Comparison of ENCODE assay signal across 19 cellular contexts in genomic region chr16:50862818-50863672, GRCh38.
DNase-seq lines count a peak whose midpoint lies in the region; ATAC-seq and TF ChIP-seq lines count a peak whose summit lies in the region.
"Had no signal": no experiment of that assay in that cellular context is flagged by ENCODE, and none has a peak within 500 bp of the region (broad histone marks: within the 10 kb centered on the region; RNA-seq: fewer than 3 reads in every experiment).

No MANE protein-coding gene starts in this region.

- H3K4me3 ChIP-seq in H7 (ENCODE audit: insufficient read depth, low read depth, low read length) = no peak overlapping the region
- H3K4me3 ChIP-seq: gastrocnemius medialis, thyroid gland had no signal

- H3K27me3 ChIP-seq in H7 (ENCODE audit: control insufficient read depth, insufficient read depth, low read length) = no peaks in the 10 kb centered on the region
- no peaks in the 10 kb centered on the region for H3K27me3 ChIP-seq in CD4-positive, alpha-beta T cell (ENCODE audit: control insufficient read depth, insufficient read depth, low read length)
- H3K27me3 ChIP-seq: gastrocnemius medialis, thyroid gland had no signal

- peaks cover 10% of the 10 kb centered on the region; the same call in 1 of the 2 replicates for H3K9me3 Mint-ChIP-seq in WTC11
- H3K9me3 Mint-ChIP-seq in CD4-positive, alpha-beta T cell = no peaks in the 10 kb centered on the region
- H3K9me3 Mint-ChIP-seq in activated CD4-positive, alpha-beta T cell treated with anti-CD3 and anti-CD28 coated beads, Interleukin-2, amount 10 ng/mL, durations not matched to agents 7 days and 5 days = no peaks in the 10 kb centered on the region
- H3K9me3 Mint-ChIP-seq: activated CD8-positive, alpha-beta T cell treated with anti-CD3 and anti-CD28 coated beads for 36 hours; activated T-helper 17 cell treated with anti-CD3 and anti-CD28 coated beads, Interleukin-2, amount 50 U/mL, for 72 hours; HFFc6; memory B cell had no signal

- POLR2A ChIA-PET in WTC11 (lab: Charles Lee) = interaction anchor here (0.5 kb wide), 1 partner anchor 9 kb away, joined by 3 read pairs; no protein-coding TSS in a partner anchor
- POLR2A ChIA-PET in CD4-positive, alpha-beta T cell (lab: Charles Lee) = no interaction called here
- POLR2A ChIA-PET in activated CD4-positive, alpha-beta T cell treated with anti-CD3 and anti-CD28 coated beads, Interleukin-2, amount 10 ng/mL, durations not matched to agents 7 days and 5 days (lab: Charles Lee) = no interaction called here

- no peak overlapping the region for H3K27ac ChIP-seq in CD4-positive, alpha-beta T cell (ENCODE audit: low read depth, low read length)
- H3K27ac ChIP-seq: gastrocnemius medialis, thyroid gland had no signal

- CTCF ChIA-PET in WTC11 (lab: Charles Lee) = no interaction called here
- CTCF ChIA-PET in CD4-positive, alpha-beta T cell (lab: Charles Lee) = no interaction called here
- CTCF ChIA-PET in activated CD4-positive, alpha-beta T cell treated with anti-CD3 and anti-CD28 coated beads, Interleukin-2, amount 10 ng/mL, durations not matched to agents 7 days and 5 days (lab: Charles Lee) = no interaction called here

- TF ChIP-seq CTCF in WTC11 (IDR thresholded peaks at IDR 0.05) = no peak
- no peak for TF ChIP-seq CTCF in CD4-positive, alpha-beta T cell (IDR thresholded peaks at IDR 0.05)

- H3K4me3 Mint-ChIP-seq in WTC11 = no peak overlapping the region
- no peak overlapping the region for H3K4me3 Mint-ChIP-seq in CD4-positive, alpha-beta T cell
- H3K4me3 Mint-ChIP-seq in activated CD4-positive, alpha-beta T cell treated with anti-CD3 and anti-CD28 coated beads, Interleukin-2, amount 10 ng/mL, durations not matched to agents 7 days and 5 days = no peak overlapping the region
- H3K4me3 Mint-ChIP-seq: activated CD8-positive, alpha-beta T cell treated with anti-CD3 and anti-CD28 coated beads for 36 hours; activated T-helper 17 cell treated with anti-CD3 and anti-CD28 coated beads, Interleukin-2, amount 50 U/mL, for 72 hours; HFFc6; memory B cell had no signal

- peak; percentile 56 for DNase-seq in H7
- DNase-seq in WTC11 (ENCODE audit: low spot score) = no peak
- peak in 33 of 51 donors; percentile 7 to 77 (median 48) for DNase-seq in hypothalamus (lab: John Stamatoyannopoulos, UW)
- DNase-seq in pons (ENCODE audit: low spot score) = peak; percentile 71
- no peak for DNase-seq in MV-4-11 (lab: John Stamatoyannopoulos, UW)
- no peak for DNase-seq in GDM1 (lab: John Stamatoyannopoulos, UW)
- DNase-seq in CD4-positive, alpha-beta T cell = no peak
- DNase-seq in activated CD4-positive, alpha-beta T cell treated with anti-CD3 and anti-CD28 coated beads, Interleukin-2, amount 10 ng/mL, durations not matched to agents 7 days and 5 days = no peak
- DNase-seq: activated CD8-positive, alpha-beta T cell treated with anti-CD3 and anti-CD28 coated beads for 36 hours; DMS79 treated with DMSO at 0.1 percent for 48 hours; gastrocnemius medialis; HFFc6; NCI-H2029 treated with DMSO at 0.1 percent for 48 hours; NCI-H524 treated with DMSO at 0.1 percent for 48 hours; stimulated activated CD4-positive, alpha-beta T cell treated with anti-CD3 and anti-CD28 coated beads, Interleukin-4, amount 100 ng/mL, for 1 hour; stimulated activated CD8-positive, alpha-beta memory T cell treated with anti-CD3 and anti-CD28 coated beads, Interleukin-4, amount 100 ng/mL, for 48 hours; thyroid gland had no signal

- peak; percentile 50; the same call in 1 of the 2 replicates for ATAC-seq in WTC11
- no peak for ATAC-seq in CD4-positive, alpha-beta T cell (ENCODE audit: poor library complexity)
- ATAC-seq: activated CD8-positive, alpha-beta T cell treated with anti-CD3 and anti-CD28 coated beads for 36 hours; activated T-helper 17 cell treated with anti-CD3 and anti-CD28 coated beads, Interleukin-2, amount 50 U/mL, for 72 hours; gastrocnemius medialis had no signal

- H3K27ac Mint-ChIP-seq in WTC11 = no peak overlapping the region
- H3K27ac Mint-ChIP-seq in CD4-positive, alpha-beta T cell = no peak overlapping the region
- H3K27ac Mint-ChIP-seq in activated CD4-positive, alpha-beta T cell treated with anti-CD3 and anti-CD28 coated beads, Interleukin-2, amount 10 ng/mL, durations not matched to agents 7 days and 5 days = no peak overlapping the region
- H3K27ac Mint-ChIP-seq: activated CD8-positive, alpha-beta T cell treated with anti-CD3 and anti-CD28 coated beads for 36 hours; activated T-helper 17 cell treated with anti-CD3 and anti-CD28 coated beads, Interleukin-2, amount 50 U/mL, for 72 hours; HFFc6; memory B cell had no signal

- H3K27me3 Mint-ChIP-seq in WTC11 (ENCODE audit: low read depth) = no peaks in the 10 kb centered on the region
- peaks cover 7% of the 10 kb centered on the region for H3K27me3 Mint-ChIP-seq in CD4-positive, alpha-beta T cell
- H3K27me3 Mint-ChIP-seq in activated CD4-positive, alpha-beta T cell treated with anti-CD3 and anti-CD28 coated beads, Interleukin-2, amount 10 ng/mL, durations not matched to agents 7 days and 5 days = peaks cover 5% of the 10 kb centered on the region

- H3K4me1 Mint-ChIP-seq in WTC11 = peaks cover under 1% of the 10 kb centered on the region
- no peaks in the 10 kb centered on the region for H3K4me1 Mint-ChIP-seq in CD4-positive, alpha-beta T cell (ENCODE audit: low read depth)
- H3K4me1 Mint-ChIP-seq in activated CD4-positive, alpha-beta T cell treated with anti-CD3 and anti-CD28 coated beads, Interleukin-2, amount 10 ng/mL, durations not matched to agents 7 days and 5 days = no peaks in the 10 kb centered on the region
- H3K4me1 Mint-ChIP-seq: activated T-helper 17 cell treated with anti-CD3 and anti-CD28 coated beads, Interleukin-2, amount 50 U/mL, for 72 hours; memory B cell had no signal

- intact Hi-C loops in CD4-positive, alpha-beta T cell (cut with DNase I, micrococcal nuclease) = no loop called here

- H3K36me3 ChIP-seq in H7 (replicated peaks; ENCODE audit: control insufficient read depth, insufficient read depth, low read length) = no peaks in the 10 kb centered on the region
- H3K36me3 ChIP-seq: gastrocnemius medialis, thyroid gland had no signal

- H3K9me3 ChIP-seq in CD4-positive, alpha-beta T cell (ENCODE audit: control insufficient read depth, low read length) = no peaks in the 10 kb centered on the region
- H3K9me3 ChIP-seq: gastrocnemius medialis, thyroid gland had no signal

- no peaks in the 10 kb centered on the region for H3K36me3 Mint-ChIP-seq in WTC11
- no peaks in the 10 kb centered on the region for H3K36me3 Mint-ChIP-seq in CD4-positive, alpha-beta T cell (ENCODE audit: low read depth)
- no peaks in the 10 kb centered on the region for H3K36me3 Mint-ChIP-seq in activated CD4-positive, alpha-beta T cell treated with anti-CD3 and anti-CD28 coated beads, Interleukin-2, amount 10 ng/mL, durations not matched to agents 7 days and 5 days (ENCODE audit: low read depth)
- H3K36me3 Mint-ChIP-seq: memory B cell had no signal

TF ChIP-seq in WTC11, 78 proteins besides CTCF, POLR2A, EP300 and RAD21 (continues in another document):
- no peak for TF ChIP-seq ATF1 (CRISPR knock-in tag; IDR thresholded peaks at IDR 0.05)
- TF ChIP-seq ZNF219 (CRISPR knock-in tag; IDR thresholded peaks at IDR 0.05; ENCODE audit: borderline replicate concordance) = no peak
- no peak for TF ChIP-seq SMAD4 (CRISPR knock-in tag; IDR thresholded peaks at IDR 0.05)
- no peak for TF ChIP-seq ZNF416 (CRISPR knock-in tag; IDR thresholded peaks at IDR 0.05)
- TF ChIP-seq JUN (CRISPR knock-in tag; IDR thresholded peaks at IDR 0.05) = no peak
- no peak for TF ChIP-seq RELA (CRISPR knock-in tag; IDR thresholded peaks at IDR 0.05; ENCODE audit: borderline replicate concordance)
- TF ChIP-seq CREB1 (CRISPR knock-in tag; IDR thresholded peaks at IDR 0.05) = no peak
- no peak for TF ChIP-seq IRF2 (CRISPR knock-in tag; IDR thresholded peaks at IDR 0.05; ENCODE audit: borderline replicate concordance, low read depth)
- no peak for TF ChIP-seq ZNF232 (CRISPR knock-in tag; IDR thresholded peaks at IDR 0.05)
- TF ChIP-seq ATF2 (CRISPR knock-in tag; IDR thresholded peaks at IDR 0.05; ENCODE audit: borderline replicate concordance, low read depth) = no peak
- no peak for TF ChIP-seq ZNF512 (CRISPR knock-in tag; IDR thresholded peaks at IDR 0.05; ENCODE audit: borderline replicate concordance)
- no peak for TF ChIP-seq ELF4 (CRISPR knock-in tag; IDR thresholded peaks at IDR 0.05; ENCODE audit: low read depth)
- no peak for TF ChIP-seq ERG (CRISPR knock-in tag; IDR thresholded peaks at IDR 0.05)

Comparison
In these comparisons a context has a peak if more than half of its experiments do, and no peak if none do; other contexts are left out.
1. DNase-seq: peak in H7 (single experiment), hypothalamus (33 of 51) and pons (single experiment); none in WTC11 (single experiment), MV-4-11 (single experiment), GDM1 (single experiment), CD4-positive, alpha-beta T cell (0 of 10) and activated CD4-positive, alpha-beta T cell treated with anti-CD3 and anti-CD28 coated beads, Interleukin-2, amount 10 ng/mL, durations not matched to agents 7 days and 5 days (single experiment).